19 cellular contexts compared by ENCODE assay signal in genomic region chr7:73680501-73680900, GRCh38. TPM values are rescaled to one million over a fixed set of nuclear protein-coding genes. Genes with fewer than 3 reads are reported as not detected.
DNase-seq lines count a peak whose midpoint lies in the region; ATAC-seq, FAIRE-seq and TF ChIP-seq lines count a peak whose summit lies in the region.
"Had no signal": no experiment of that assay in that cellular context is flagged by ENCODE, and none has a peak within 500 bp of the region (broad histone marks: within the 10 kb centered on the region; RNA-seq: fewer than 3 reads in every experiment).

No MANE protein-coding gene starts in this region.

- no peak overlapping the region for H3K27ac Mint-ChIP-seq in WTC11
- peak overlapping the region in 2 of 9 donors; percentile 1 to 92 for H3K27ac Mint-ChIP-seq in naive thymus-derived CD4-positive, alpha-beta T cell

- TF ChIP-seq EP300 in HepG2 (IDR thresholded peaks at IDR 0.05; ENCODE audit: low read depth in 2 of 2, low read length in 2 of 2) (no peak), HepG2 (CRISPR knock-in tag; IDR thresholded peaks at IDR 0.05; ENCODE audit: borderline replicate concordance) (no peak)

- ATAC-seq in HepG2 (no peak), right lobe of liver (no peak), WTC11 (no peak)
- no peak for ATAC-seq in naive thymus-derived CD4-positive, alpha-beta T cell
- ATAC-seq: Panc1, sciatic nerve had no signal

- H3K36me3 Mint-ChIP-seq in WTC11, result peaks cover 14% of the 10 kb centered on the region
- H3K36me3 Mint-ChIP-seq in naive thymus-derived CD4-positive, alpha-beta T cell, result peaks cover 3 to 28% (median 17%) of the 10 kb centered on the region in 5 donors

- no peak overlapping the region for H3K4me3 ChIP-seq in HepG2 (replicated peaks in 1 of 3; ENCODE audit: insufficient read depth in 1 of 3, low read depth in 2 of 3, low read length in 3 of 3)
- H3K4me3 ChIP-seq in right lobe of liver, result no peak overlapping the region
- H3K4me3 ChIP-seq in naive thymus-derived CD4-positive, alpha-beta T cell (ENCODE audit: low read length), result no peak overlapping the region
- H3K4me3 ChIP-seq in tibial artery, result no peak overlapping the region

- no peaks in the 10 kb centered on the region for H3K27me3 Mint-ChIP-seq in WTC11 (ENCODE audit: low read depth)
- no peaks in the 10 kb centered on the region for H3K27me3 Mint-ChIP-seq in naive thymus-derived CD4-positive, alpha-beta T cell
- H3K27me3 Mint-ChIP-seq: central memory CD8-positive, alpha-beta T cell had no signal

- H3K9me3 ChIP-seq in HepG2 (ENCODE audit: low read length) (no peaks in the 10 kb centered on the region), right lobe of liver (no peaks in the 10 kb centered on the region), tibial artery (no peaks in the 10 kb centered on the region)
- peaks cover 0 to 3% (median 0%) of the 10 kb centered on the region in 3 experiments for H3K9me3 ChIP-seq in naive thymus-derived CD4-positive, alpha-beta T cell (ENCODE audit: control insufficient read depth in 2 of 3, low read length in 3 of 3)

- TF ChIP-seq CTCF in HepG2 (CRISPR knock-in tag; IDR thresholded peaks at IDR 0.05) (no peak), right lobe of liver (IDR thresholded peaks at IDR 0.05) (no peak), WTC11 (IDR thresholded peaks at IDR 0.05) (no peak), tibial artery (IDR thresholded peaks at IDR 0.05) (no peak), GM13977 (IDR thresholded peaks at IDR 0.05; ENCODE audit: extremely low read depth, insufficient read depth, missing control alignments) (no peak)

- in situ Hi-C loops in HepG2 (cut with HindIII; ENCODE audit: extremely low pct_ligation_motif_present, low pct_unique_long_range_greater_than_20kb), result no loop called here
- in situ Hi-C loops in GM13977 (cut with MboI; ENCODE audit: low pct_unique_long_range_greater_than_20kb, low sequenced_read_pairs, unreplicated experiment), result no loop called here

- FAIRE-seq in HepG2 (lab: Jason Lieb, UNC), result no peak
- FAIRE-seq: G401.6, GM12891, kidney had no signal

- no peaks in the 10 kb centered on the region for H4K20me1 ChIP-seq in HepG2 (ENCODE audit: insufficient read depth, low read length)

- H3K9ac ChIP-seq in HepG2 (ENCODE audit: insufficient read depth, low read depth, low read length), result no peak overlapping the region

- 95% methylated on average over 7 of the region's 7 CpGs for WGBS in HepG2 (ENCODE audit: low lambda C conversion rate)
- WGBS in right lobe of liver (ENCODE audit: insufficient coverage, low coverage, low lambda C conversion rate, missing lambda C conversion rate), result 87% methylated on average over 3 of the region's 7 CpGs

- 0 out of 2 replicates have a peak overlapping the region, but pooled peaks have one; percentile 11 for H3K4me3 Mint-ChIP-seq in WTC11
- H3K4me3 Mint-ChIP-seq in naive thymus-derived CD4-positive, alpha-beta T cell, result peak overlapping the region in 8 of 10 donors; percentile 64 to 98 (median 94)

- peaks cover 42% of the 10 kb centered on the region for H3K79me2 ChIP-seq in HepG2 (ENCODE audit: insufficient read depth, low read length)

- no peak for TF ChIP-seq RAD21 in HepG2 (CRISPR knock-in tag; IDR thresholded peaks at IDR 0.05)

- no peak overlapping the region for H2AFZ ChIP-seq in HepG2 (ENCODE audit: low read length)

- no peaks in the 10 kb centered on the region; a peak in 1 of 5 replicates for H3K27me3 ChIP-seq in HepG2 (ENCODE audit: control insufficient read depth in 1 of 2, insufficient read depth in 2 of 2, low read length in 2 of 2)
- H3K27me3 ChIP-seq in right lobe of liver, result no peaks in the 10 kb centered on the region
- no peaks in the 10 kb centered on the region for H3K27me3 ChIP-seq in naive thymus-derived CD4-positive, alpha-beta T cell (ENCODE audit: control insufficient read depth in 2 of 2, insufficient read depth in 2 of 2, low read length in 2 of 2)
- H3K27me3 ChIP-seq in tibial artery, result no peaks in the 10 kb centered on the region

- no peak overlapping the region for H3K27ac ChIP-seq in HepG2 (ENCODE audit: extremely low read length, insufficient read depth, low read length)
- H3K27ac ChIP-seq in right lobe of liver, result no peak overlapping the region
- H3K27ac ChIP-seq in naive thymus-derived CD4-positive, alpha-beta T cell (ENCODE audit: low read depth, low read length), result no peak overlapping the region
- H3K27ac ChIP-seq in tibial artery, result no peak overlapping the region

- no peak for TF ChIP-seq POLR2A in HepG2 (IDR thresholded peaks at IDR 0.05; ENCODE audit: insufficient read depth in 1 of 2, low read depth in 2 of 2, low read length in 2 of 2)
- no peak for TF ChIP-seq POLR2A in right lobe of liver (IDR thresholded peaks at IDR 0.05)

- 0 out of 5 replicates have a peak, but pooled peaks cover 0 to 2% of the 10 kb centered on the region in 2 experiments for H3K36me3 ChIP-seq in HepG2 (replicated peaks in 1 of 2; ENCODE audit: control insufficient read depth in 1 of 2, insufficient read depth in 2 of 2, low read length in 2 of 2)
- no peaks in the 10 kb centered on the region for H3K36me3 ChIP-seq in right lobe of liver
- peaks cover 0 to 36% (median 0%) of the 10 kb centered on the region in 3 experiments for H3K36me3 ChIP-seq in naive thymus-derived CD4-positive, alpha-beta T cell (ENCODE audit: control insufficient read depth in 2 of 3, insufficient read depth in 3 of 3, low read length in 3 of 3)
- H3K36me3 ChIP-seq in tibial artery, result peaks cover 4 to 24% (median 17%) of the 10 kb centered on the region in 3 donors

- intact Hi-C loops in HepG2 (cut with micrococcal nuclease; ENCODE audit: unreplicated experiment), result loop anchor here (5.0 kb wide), 1 partner anchor 37 kb away; the partner anchor contains the start of gene STX1A
- intact Hi-C loops in right lobe of liver (cut with DNase I), result no loop called here
- intact Hi-C loops in naive thymus-derived CD4-positive, alpha-beta T cell (cut with micrococcal nuclease), result no loop called here
- intact Hi-C loops in tibial artery (cut with DNase I; ENCODE audit: low total_unique reads), result loop anchor here (5.0 kb wide), 1 partner anchor 42 kb away; no protein-coding TSS in a partner anchor

- DNase-seq in HepG2 (ENCODE audit: low spot score) (no peak), right lobe of liver (no peak), WTC11 (ENCODE audit: low spot score) (no peak), tibial artery (no peak), nucleus accumbens (lab: John Stamatoyannopoulos, UW) (no peak), GM13977 (ENCODE audit: low spot score) (no peak), GM03348 (ENCODE audit: low spot score) (no peak)
- no peak for DNase-seq in naive thymus-derived CD4-positive, alpha-beta T cell
- DNase-seq: activated CD4-positive, alpha-beta T cell treated with anti-CD3 and anti-CD28 coated beads, Interleukin-2, amount 50 U/mL, for 4 hours; effector CD4-positive, alpha-beta T cell; hippocampal formation; kidney; NCI-H526; stimulated activated CD4-positive, alpha-beta T cell treated with anti-CD3 and anti-CD28 coated beads, Interleukin-1b, Interleukin-23, amount 100 ng/mL, for 48 hours had no signal

- peaks cover 19% of the 10 kb centered on the region for H3K4me1 Mint-ChIP-seq in WTC11
- peaks cover 9 to 51% (median 33%) of the 10 kb centered on the region in 7 donors for H3K4me1 Mint-ChIP-seq in naive thymus-derived CD4-positive, alpha-beta T cell

- 0 out of 2 replicates have a peak overlapping the region, but pooled peaks have one; percentile 3 for H3K4me2 ChIP-seq in HepG2 (ENCODE audit: low read depth, low read length)

- no peaks in the 10 kb centered on the region for H3K9me3 Mint-ChIP-seq in WTC11
- peaks cover 0 to 5% (median 0%) of the 10 kb centered on the region in 11 donors for H3K9me3 Mint-ChIP-seq in naive thymus-derived CD4-positive, alpha-beta T cell
- H3K9me3 Mint-ChIP-seq: central memory CD8-positive, alpha-beta T cell had no signal

- POLR2A ChIA-PET in HepG2 (lab: Yijun Ruan, JAX) (no interaction called here), WTC11 (lab: Charles Lee) (interaction anchor here (1.1 kb wide), 1 partner anchor 22 kb away, joined by 5 read pairs; no protein-coding TSS in a partner anchor)
- POLR2A ChIA-PET in naive thymus-derived CD4-positive, alpha-beta T cell (lab: Charles Lee), result no interaction called here

- no TSS peak for BruUV-seq in HepG2 (replicated peaks; lab: Mats Ljungman, UMichigan)

- H3K4me1 ChIP-seq in HepG2 (ENCODE audit: insufficient read depth, low read length) (peaks cover 53% of the 10 kb centered on the region), right lobe of liver (peaks cover 0 to 29% (median 12%) of the 10 kb centered on the region in 4 donors), tibial artery (peaks cover 0 to 37% (median 28%) of the 10 kb centered on the region in 4 donors)
- peaks cover 17% of the 10 kb centered on the region in 2 donors for H3K4me1 ChIP-seq in naive thymus-derived CD4-positive, alpha-beta T cell (ENCODE audit: control insufficient read depth in 2 of 2, insufficient read depth in 2 of 2, low read length in 2 of 2)

- CTCF ChIA-PET in HepG2 (lab: Yijun Ruan, JAX; ENCODE audit: low intra/inter-chr PET ratio, low total read pairs) (no interaction called here), WTC11 (lab: Charles Lee) (interaction anchor here (1.9 kb wide), 1 partner anchor 73 kb away, joined by 4 read pairs; no protein-coding TSS in a partner anchor)
- CTCF ChIA-PET in naive thymus-derived CD4-positive, alpha-beta T cell (lab: Charles Lee), result no interaction called here

RNA-seq across cellular contexts. Expression of gene DNAJC30, which starts 2.8 kb away (rescaled TPM):
- 3.0 and 3.3 TPM in 2 replicates for total RNA-seq in HepG2 (2016; rRNA removed; fragmentation: Illumina TruSeq; extraction: Trizol)
- total RNA-seq in HepG2 (2016; cell fraction: cytosol; rRNA removed; fragmentation: Illumina TruSeq; extraction: Trizol; ENCODE audit: low read depth), result 1.3 TPM in 2 replicates
- total RNA-seq in HepG2 (2016; cell fraction: insoluble cytoplasmic fraction; rRNA removed; fragmentation: Illumina TruSeq; extraction: Trizol), result 2.7 and 3.2 TPM in 2 replicates
- total RNA-seq in HepG2 (2016; cell fraction: membrane; rRNA removed; fragmentation: Illumina TruSeq; extraction: Trizol), result 2.5 and 2.7 TPM in 2 replicates
- 2.6 and 2.8 TPM in 2 replicates for total RNA-seq in HepG2 (2016; cell fraction: nucleus; rRNA removed; fragmentation: Illumina TruSeq; extraction: Trizol)
- 3.5 and 3.8 TPM in 2 replicates for polyA plus RNA-seq in HepG2 (2011; rRNA removed)
- polyA plus RNA-seq in HepG2 (2011; cell fraction: cytosol; rRNA removed), result 3.7 and 5.6 TPM in 2 replicates
- 3.5 and 4.4 TPM in 2 replicates for polyA plus RNA-seq in HepG2 (2011; cell fraction: nucleus; rRNA removed)
- 2.0 and 4.5 TPM in 2 replicates for polyA plus RNA-seq in HepG2 (2012)
- polyA plus RNA-seq in HepG2 (2016; cell fraction: cytosol; fragmentation: Illumina TruSeq; extraction: Trizol; ENCODE audit: low read depth), result 1.9 and 2.1 TPM in 2 replicates
- polyA plus RNA-seq in HepG2 (2016; cell fraction: insoluble cytoplasmic fraction; fragmentation: Illumina TruSeq; extraction: Trizol; ENCODE audit: low read depth), result 7.7 and 7.8 TPM in 2 replicates
- polyA plus RNA-seq in HepG2 (2016; cell fraction: membrane; fragmentation: Illumina TruSeq; extraction: Trizol; ENCODE audit: low read depth), result 3.1 and 3.6 TPM in 2 replicates
- 5.6 and 6.4 TPM in 2 replicates for polyA plus RNA-seq in HepG2 (2016; cell fraction: nucleus; fragmentation: Illumina TruSeq; extraction: Trizol; ENCODE audit: insufficient read depth, low read depth)
- polyA minus RNA-seq in HepG2 (2011; rRNA and poly(A)+ RNA removed; ENCODE audit: low replicate concordance), result 8.4 and 10.1 TPM in 2 replicates
- polyA minus RNA-seq in HepG2 (2011; cell fraction: cytosol; rRNA and poly(A)+ RNA removed), result 2.0 and 3.3 TPM in 2 replicates
- polyA minus RNA-seq in HepG2 (2011; cell fraction: nucleus; rRNA and poly(A)+ RNA removed), result 7.7 and 9.3 TPM in 2 replicates
- total RNA-seq in right lobe of liver, result 1 to 10 TPM; 5.4 to 8.8 (median 7.0) TPM
- total RNA-seq in WTC11 (2021), result 6.8 to 7.1 TPM (median 6.8 TPM) in 3 replicates
- 10 to 100 TPM in 4 of 5 experiments, 1 to 10 TPM in 1; 9.5 to 22.4 (median 13.4) TPM for total RNA-seq in naive thymus-derived CD4-positive, alpha-beta T cell
- 10 to 100 TPM; 11.8 to 12.9 TPM for polyA plus RNA-seq in naive thymus-derived CD4-positive, alpha-beta T cell

RNA-seq across cellular contexts. Expression of gene BUD23, which starts 2.9 kb away (rescaled TPM):
- 37.5 and 47.5 TPM in 2 replicates for total RNA-seq in HepG2 (2016; rRNA removed; fragmentation: Illumina TruSeq; extraction: Trizol)
- 25.0 and 27.0 TPM in 2 replicates for total RNA-seq in HepG2 (2016; cell fraction: cytosol; rRNA removed; fragmentation: Illumina TruSeq; extraction: Trizol; ENCODE audit: low read depth)
- 37.7 and 52.7 TPM in 2 replicates for total RNA-seq in HepG2 (2016; cell fraction: insoluble cytoplasmic fraction; rRNA removed; fragmentation: Illumina TruSeq; extraction: Trizol)
- 22.7 and 27.6 TPM in 2 replicates for total RNA-seq in HepG2 (2016; cell fraction: membrane; rRNA removed; fragmentation: Illumina TruSeq; extraction: Trizol)
- total RNA-seq in HepG2 (2016; cell fraction: nucleus; rRNA removed; fragmentation: Illumina TruSeq; extraction: Trizol), result 36.5 and 38.0 TPM in 2 replicates
- 50.3 and 54.5 TPM in 2 replicates for polyA plus RNA-seq in HepG2 (2011; rRNA removed)
- polyA plus RNA-seq in HepG2 (2011; cell fraction: cytosol; rRNA removed), result 57.5 and 59.3 TPM in 2 replicates
- 61.1 and 71.4 TPM in 2 replicates for polyA plus RNA-seq in HepG2 (2011; cell fraction: nucleus; rRNA removed)
- 39.8 and 49.3 TPM in 2 replicates for polyA plus RNA-seq in HepG2 (2012)
- 23.2 and 24.2 TPM in 2 replicates for polyA plus RNA-seq in HepG2 (2016; cell fraction: cytosol; fragmentation: Illumina TruSeq; extraction: Trizol; ENCODE audit: low read depth)
- 54.9 and 56.3 TPM in 2 replicates for polyA plus RNA-seq in HepG2 (2016; cell fraction: insoluble cytoplasmic fraction; fragmentation: Illumina TruSeq; extraction: Trizol; ENCODE audit: low read depth)
- 27.2 and 30.8 TPM in 2 replicates for polyA plus RNA-seq in HepG2 (2016; cell fraction: membrane; fragmentation: Illumina TruSeq; extraction: Trizol; ENCODE audit: low read depth)
- polyA plus RNA-seq in HepG2 (2016; cell fraction: nucleus; fragmentation: Illumina TruSeq; extraction: Trizol; ENCODE audit: insufficient read depth, low read depth), result 97.8 and 98.1 TPM in 2 replicates
- polyA minus RNA-seq in HepG2 (2011; rRNA and poly(A)+ RNA removed; ENCODE audit: low replicate concordance), result 20.0 and 77.8 TPM in 2 replicates
- polyA minus RNA-seq in HepG2 (2011; cell fraction: cytosol; rRNA and poly(A)+ RNA removed), result 9.4 and 16.6 TPM in 2 replicates
- 14.7 and 15.2 TPM in 2 replicates for polyA minus RNA-seq in HepG2 (2011; cell fraction: nucleus; rRNA and poly(A)+ RNA removed)
- total RNA-seq in right lobe of liver, result 10 to 100 TPM; 24.1 to 35.0 (median 29.2) TPM
- total RNA-seq in WTC11 (2021), result 80.5 to 91.9 TPM (median 84.4 TPM) in 3 replicates
- total RNA-seq in naive thymus-derived CD4-positive, alpha-beta T cell, result 100 to 1,000 TPM in 2 of 5 experiments, 10 to 100 TPM in 3; 50.5 to 107 (median 72.0) TPM
- 100 to 1,000 TPM; 126 to 156 TPM for polyA plus RNA-seq in naive thymus-derived CD4-positive, alpha-beta T cell

RNA-seq across cellular contexts. Expression of gene VPS37D, which starts 12.9 kb away (rescaled TPM):
- 4.9 and 6.3 TPM in 2 replicates for total RNA-seq in HepG2 (2016; rRNA removed; fragmentation: Illumina TruSeq; extraction: Trizol)
- total RNA-seq in HepG2 (2016; cell fraction: cytosol; rRNA removed; fragmentation: Illumina TruSeq; extraction: Trizol; ENCODE audit: low read depth), result 7.4 and 7.8 TPM in 2 replicates
- 5.1 and 6.3 TPM in 2 replicates for total RNA-seq in HepG2 (2016; cell fraction: insoluble cytoplasmic fraction; rRNA removed; fragmentation: Illumina TruSeq; extraction: Trizol)
- total RNA-seq in HepG2 (2016; cell fraction: membrane; rRNA removed; fragmentation: Illumina TruSeq; extraction: Trizol), result 11.3 and 11.5 TPM in 2 replicates
- total RNA-seq in HepG2 (2016; cell fraction: nucleus; rRNA removed; fragmentation: Illumina TruSeq; extraction: Trizol), result 3.3 and 3.9 TPM in 2 replicates
- 3.8 and 5.7 TPM in 2 replicates for polyA plus RNA-seq in HepG2 (2011; rRNA removed)
- polyA plus RNA-seq in HepG2 (2011; cell fraction: cytosol; rRNA removed), result 3.8 and 5.1 TPM in 2 replicates
- polyA plus RNA-seq in HepG2 (2011; cell fraction: nucleus; rRNA removed), result 11.9 and 15.2 TPM in 2 replicates
- 5.1 and 5.6 TPM in 2 replicates for polyA plus RNA-seq in HepG2 (2012)
- polyA plus RNA-seq in HepG2 (2016; cell fraction: cytosol; fragmentation: Illumina TruSeq; extraction: Trizol; ENCODE audit: low read depth), result 5.8 and 6.7 TPM in 2 replicates
- 4.4 and 4.5 TPM in 2 replicates for polyA plus RNA-seq in HepG2 (2016; cell fraction: insoluble cytoplasmic fraction; fragmentation: Illumina TruSeq; extraction: Trizol; ENCODE audit: low read depth)
- polyA plus RNA-seq in HepG2 (2016; cell fraction: membrane; fragmentation: Illumina TruSeq; extraction: Trizol; ENCODE audit: low read depth), result 7.2 and 7.6 TPM in 2 replicates
- 8.1 and 8.8 TPM in 2 replicates for polyA plus RNA-seq in HepG2 (2016; cell fraction: nucleus; fragmentation: Illumina TruSeq; extraction: Trizol; ENCODE audit: insufficient read depth, low read depth)
- 0.37 and 3.2 TPM in 2 replicates for polyA minus RNA-seq in HepG2 (2011; rRNA and poly(A)+ RNA removed; ENCODE audit: low replicate concordance)
- 2.4 and 2.6 TPM in 2 replicates for polyA minus RNA-seq in HepG2 (2011; cell fraction: cytosol; rRNA and poly(A)+ RNA removed)
- 0.90 and 1.5 TPM in 2 replicates for polyA minus RNA-seq in HepG2 (2011; cell fraction: nucleus; rRNA and poly(A)+ RNA removed)
- 1 to 10 TPM; 1.2 to 3.0 (median 2.2) TPM for total RNA-seq in right lobe of liver
- 5.7 to 7.5 TPM (median 5.8 TPM) in 3 replicates for total RNA-seq in WTC11 (2021)
- under 1 TPM in 3 of 5 experiments, not detected in 2; 0.22 to 0.85 (median 0.44) TPM for total RNA-seq in naive thymus-derived CD4-positive, alpha-beta T cell
- polyA plus RNA-seq in naive thymus-derived CD4-positive, alpha-beta T cell, result not detected

RNA-seq across cellular contexts. Expression of gene STX1A, which starts 39.0 kb away (rescaled TPM):
- total RNA-seq in HepG2 (2016; rRNA removed; fragmentation: Illumina TruSeq; extraction: Trizol) (2.9 and 6.1 TPM in 2 replicates), right lobe of liver (1 to 10 TPM; 1.4 to 2.8 (median 1.9) TPM), WTC11 (2021) (17.7 to 20.4 TPM (median 18.5 TPM) in 3 replicates)
- total RNA-seq in HepG2 (2016; cell fraction: cytosol; rRNA removed; fragmentation: Illumina TruSeq; extraction: Trizol; ENCODE audit: low read depth), result 1.3 and 1.8 TPM in 2 replicates
- total RNA-seq in HepG2 (2016; cell fraction: insoluble cytoplasmic fraction; rRNA removed; fragmentation: Illumina TruSeq; extraction: Trizol), result 3.3 and 5.7 TPM in 2 replicates
- 2.4 and 4.1 TPM in 2 replicates for total RNA-seq in HepG2 (2016; cell fraction: membrane; rRNA removed; fragmentation: Illumina TruSeq; extraction: Trizol)
- 6.6 and 10.3 TPM in 2 replicates for total RNA-seq in HepG2 (2016; cell fraction: nucleus; rRNA removed; fragmentation: Illumina TruSeq; extraction: Trizol)
- 12.2 and 14.8 TPM in 2 replicates for polyA plus RNA-seq in HepG2 (2011; rRNA removed)
- polyA plus RNA-seq in HepG2 (2011; cell fraction: cytosol; rRNA removed), result 5.3 and 6.0 TPM in 2 replicates
- polyA plus RNA-seq in HepG2 (2011; cell fraction: nucleus; rRNA removed), result 75.2 and 75.4 TPM in 2 replicates
- 8.5 and 18.8 TPM in 2 replicates for polyA plus RNA-seq in HepG2 (2012)
- 0.94 and 1.4 TPM in 2 replicates for polyA plus RNA-seq in HepG2 (2016; cell fraction: cytosol; fragmentation: Illumina TruSeq; extraction: Trizol; ENCODE audit: low read depth)
- polyA plus RNA-seq in HepG2 (2016; cell fraction: insoluble cytoplasmic fraction; fragmentation: Illumina TruSeq; extraction: Trizol; ENCODE audit: low read depth), result 3.1 and 4.5 TPM in 2 replicates
- polyA plus RNA-seq in HepG2 (2016; cell fraction: membrane; fragmentation: Illumina TruSeq; extraction: Trizol; ENCODE audit: low read depth), result 2.3 and 2.5 TPM in 2 replicates
- polyA plus RNA-seq in HepG2 (2016; cell fraction: nucleus; fragmentation: Illumina TruSeq; extraction: Trizol; ENCODE audit: insufficient read depth, low read depth), result 26.8 and 37.4 TPM in 2 replicates
- polyA minus RNA-seq in HepG2 (2011; rRNA and poly(A)+ RNA removed; ENCODE audit: low replicate concordance), result 5.2 and 10.7 TPM in 2 replicates
- polyA minus RNA-seq in HepG2 (2011; cell fraction: cytosol; rRNA and poly(A)+ RNA removed), result 1.7 and 3.1 TPM in 2 replicates
- 12.8 and 13.4 TPM in 2 replicates for polyA minus RNA-seq in HepG2 (2011; cell fraction: nucleus; rRNA and poly(A)+ RNA removed)
- 10 to 100 TPM in 3 of 5 experiments, 1 to 10 TPM in 2; 9.6 to 13.4 (median 10.5) TPM for total RNA-seq in naive thymus-derived CD4-positive, alpha-beta T cell
- 1 to 10 TPM; 1.2 to 3.2 TPM for polyA plus RNA-seq in naive thymus-derived CD4-positive, alpha-beta T cell

RNA-seq across cellular contexts. Expression of gene MLXIPL, which starts 56.2 kb away (rescaled TPM):
- total RNA-seq in HepG2 (2016; rRNA removed; fragmentation: Illumina TruSeq; extraction: Trizol), result 17.2 and 51.6 TPM in 2 replicates
- total RNA-seq in HepG2 (2016; cell fraction: cytosol; rRNA removed; fragmentation: Illumina TruSeq; extraction: Trizol; ENCODE audit: low read depth), result 27.0 and 29.0 TPM in 2 replicates
- 18.9 and 53.8 TPM in 2 replicates for total RNA-seq in HepG2 (2016; cell fraction: insoluble cytoplasmic fraction; rRNA removed; fragmentation: Illumina TruSeq; extraction: Trizol)
- total RNA-seq in HepG2 (2016; cell fraction: membrane; rRNA removed; fragmentation: Illumina TruSeq; extraction: Trizol), result 21.9 and 22.1 TPM in 2 replicates
- total RNA-seq in HepG2 (2016; cell fraction: nucleus; rRNA removed; fragmentation: Illumina TruSeq; extraction: Trizol), result 81.2 and 99.5 TPM in 2 replicates
- 60.1 and 66.2 TPM in 2 replicates for polyA plus RNA-seq in HepG2 (2011; rRNA removed)
- 5.9 and 8.8 TPM in 2 replicates for polyA plus RNA-seq in HepG2 (2011; cell fraction: cytosol; rRNA removed)
- polyA plus RNA-seq in HepG2 (2011; cell fraction: nucleus; rRNA removed), result 568 and 629 TPM in 2 replicates
- 128 and 152 TPM in 2 replicates for polyA plus RNA-seq in HepG2 (2012)
- 6.4 and 8.2 TPM in 2 replicates for polyA plus RNA-seq in HepG2 (2016; cell fraction: cytosol; fragmentation: Illumina TruSeq; extraction: Trizol; ENCODE audit: low read depth)
- polyA plus RNA-seq in HepG2 (2016; cell fraction: insoluble cytoplasmic fraction; fragmentation: Illumina TruSeq; extraction: Trizol; ENCODE audit: low read depth), result 30.7 and 38.6 TPM in 2 replicates
- polyA plus RNA-seq in HepG2 (2016; cell fraction: membrane; fragmentation: Illumina TruSeq; extraction: Trizol; ENCODE audit: low read depth), result 8.2 and 12.6 TPM in 2 replicates
- 647 and 722 TPM in 2 replicates for polyA plus RNA-seq in HepG2 (2016; cell fraction: nucleus; fragmentation: Illumina TruSeq; extraction: Trizol; ENCODE audit: insufficient read depth, low read depth)
- 6.4 and 30.3 TPM in 2 replicates for polyA minus RNA-seq in HepG2 (2011; rRNA and poly(A)+ RNA removed; ENCODE audit: low replicate concordance)
- polyA minus RNA-seq in HepG2 (2011; cell fraction: cytosol; rRNA and poly(A)+ RNA removed), result 11.7 and 11.8 TPM in 2 replicates
- 59.6 and 87.7 TPM in 2 replicates for polyA minus RNA-seq in HepG2 (2011; cell fraction: nucleus; rRNA and poly(A)+ RNA removed)
- 100 to 1,000 TPM in 5 of 6 experiments, 10 to 100 TPM in 1; 53.5 to 552 (median 225) TPM for total RNA-seq in right lobe of liver
- 20.4 to 26.6 TPM (median 23.8 TPM) in 3 replicates for total RNA-seq in WTC11 (2021)
- total RNA-seq in naive thymus-derived CD4-positive, alpha-beta T cell, result not detected
- not detected for polyA plus RNA-seq in naive thymus-derived CD4-positive, alpha-beta T cell

Comparison
In these comparisons a context has a peak if more than half of its experiments do, and no peak if none do; other contexts are left out.
1. intact Hi-C loops: an anchor here in HepG2 (5.0 kb wide) and tibial artery (5.0 kb wide); none called in right lobe of liver and naive thymus-derived CD4-positive, alpha-beta T cell.